In genomic region chr19:3186377-3186688, GRCh38 we compare ENCODE assay signal across 9 cellular contexts. TPM values are rescaled to one million over a fixed set of nuclear protein-coding genes. Genes with fewer than 3 reads are reported as not detected.
DNase-seq lines count a peak whose midpoint lies in the region; ATAC-seq and TF ChIP-seq lines count a peak whose summit lies in the region.
"Had no signal": no experiment of that assay in that cellular context is flagged by ENCODE, and none has a peak within 500 bp of the region (broad histone marks: within the 10 kb centered on the region; RNA-seq: fewer than 3 reads in every experiment).

No MANE protein-coding gene starts in this region.

- peaks cover 8% of the 10 kb centered on the region for H3K36me3 ChIP-seq in CD8-positive, alpha-beta T cell (ENCODE audit: insufficient read depth, low read length)
- H3K36me3 ChIP-seq in aorta (ENCODE audit: control insufficient read depth in 1 of 2, insufficient read depth in 2 of 2, low read length in 1 of 2): no peaks in the 10 kb centered on the region

- peak in 1 of 7 experiments; percentile 14 for DNase-seq in CD8-positive, alpha-beta T cell
- DNase-seq in astrocyte of the hippocampus (ENCODE audit: low read depth, low spot score) (peak; percentile 35), lung microvascular endothelial cell (ENCODE audit: low read depth in 2 of 2) (peak; percentile 20 to 24), aorta (peak in 1 of 2 donors; percentile 77), NCI-H345 (lab: John Stamatoyannopoulos, UW) (no peak)
- DNase-seq in effector CD8-positive, alpha-beta T cell (lab: John Stamatoyannopoulos, UW): no peak
- no peak for DNase-seq in stimulated activated CD4-positive, alpha-beta T cell treated with anti-CD3 and anti-CD28 coated beads, Interleukin-4, amount 100 ng/mL, for 1 hour

- H3K4me3 ChIP-seq in CD8-positive, alpha-beta T cell (ENCODE audit: low read depth, low read length): peak overlapping the region; percentile 76
- H3K4me3 ChIP-seq in aorta (ENCODE audit: low read length in 2 of 2): peak overlapping the region; percentile 52 to 56

- CTCF ChIA-PET in CD8-positive, alpha-beta T cell (lab: Charles Lee): no interaction called here

- no peaks in the 10 kb centered on the region for H3K9me3 ChIP-seq in CD8-positive, alpha-beta T cell (ENCODE audit: low read length)
- H3K9me3 ChIP-seq in aorta (ENCODE audit: control insufficient read depth, low read length): no peaks in the 10 kb centered on the region

- no peak for ATAC-seq in CD8-positive, alpha-beta T cell
- ATAC-seq in HG03432 (IDR thresholded peaks at IDR 0.05; ENCODE audit: unreplicated experiment): peak; percentile 15
- ATAC-seq in aorta (ENCODE audit: low FRiP score): no peak

- peaks cover 67% of the 10 kb centered on the region for H3K4me1 ChIP-seq in CD8-positive, alpha-beta T cell (ENCODE audit: insufficient read depth, low read length)
- H3K4me1 ChIP-seq in aorta (ENCODE audit: control insufficient read depth in 1 of 2, insufficient read depth in 2 of 2, low read length in 2 of 2): no peaks in the 10 kb centered on the region

- H3K4me3 Mint-ChIP-seq in CD8-positive, alpha-beta T cell: peak overlapping the region; percentile 85

- intact Hi-C loops in CD8-positive, alpha-beta T cell (cut with DNase I, micrococcal nuclease): loop anchor here (5.0 to 10.0 kb wide), 4 partner anchors 318 to 1802 kb away; partner anchors contain the start of genes DOHH (in 1 of the 2), FZR1 (in 1 of the 2), KLF16 (in 1 of the 2) and NDUFS7 (in 1 of the 2)
- intact Hi-C loops in aorta (cut with DNase I): no loop called here

- WGBS in aorta, 2 donors: 0 to 1% methylated on average over 14 to 17 of the region's 17 CpGs

- TF ChIP-seq CTCF in CD8-positive, alpha-beta T cell (IDR thresholded peaks at IDR 0.05): no peak

- no peaks in the 10 kb centered on the region for H3K9me3 Mint-ChIP-seq in CD8-positive, alpha-beta T cell

- peak overlapping the region; percentile 34 for H3K27ac ChIP-seq in CD8-positive, alpha-beta T cell (ENCODE audit: low read depth, low read length)
- H3K27ac ChIP-seq in aorta (ENCODE audit: low read depth in 1 of 2, low read length in 2 of 2): no peak overlapping the region

- H3K4me1 Mint-ChIP-seq in CD8-positive, alpha-beta T cell (ENCODE audit: low read depth): peaks cover 59% of the 10 kb centered on the region

- H3K27me3 Mint-ChIP-seq in CD8-positive, alpha-beta T cell (ENCODE audit: low read depth): no peaks in the 10 kb centered on the region

- H3K27ac Mint-ChIP-seq in CD8-positive, alpha-beta T cell: peak overlapping the region; percentile 81

- H3K27me3 ChIP-seq in CD8-positive, alpha-beta T cell (ENCODE audit: insufficient read depth, low read length): no peaks in the 10 kb centered on the region
- H3K27me3 ChIP-seq in aorta (ENCODE audit: control insufficient read depth in 1 of 2, insufficient read depth in 2 of 2, low read length in 1 of 2): no peaks in the 10 kb centered on the region

- POLR2A ChIA-PET in CD8-positive, alpha-beta T cell (lab: Charles Lee): interaction anchor here (1.0 to 2.5 kb wide), 4 partner anchors 10 to 151 kb away, joined by 3 to 8 read pairs (median 6); no protein-coding TSS in a partner anchor

- H3K36me3 Mint-ChIP-seq in CD8-positive, alpha-beta T cell: peaks cover 31% of the 10 kb centered on the region

RNA-seq across cellular contexts. Expression of gene NCLN, which starts 0.6 kb away (rescaled TPM):
- 10 to 100 TPM; 47.3 to 55.7 TPM for total RNA-seq in CD8-positive, alpha-beta T cell
- total RNA-seq in lung microvascular endothelial cell (26.2 and 31.2 TPM in 2 replicates), aorta (10 to 100 TPM; 26.1 to 29.6 TPM)
- 10 to 100 TPM; 14.7 to 47.0 TPM for polyA plus RNA-seq in aorta

RNA-seq across cellular contexts. Expression of gene S1PR4, which starts 7.8 kb away (rescaled TPM):
- total RNA-seq in CD8-positive, alpha-beta T cell: 10 to 100 TPM; 76.3 to 80.3 TPM
- total RNA-seq in lung microvascular endothelial cell: under 0.01 and 0.44 TPM in 2 replicates
- total RNA-seq in aorta: 1 to 10 TPM; 2.4 to 2.5 TPM
- under 1 TPM; 0.50 to 0.79 TPM for polyA plus RNA-seq in aorta

RNA-seq across cellular contexts. Expression of gene CELF5, which starts 38.1 kb away (rescaled TPM):
- under 1 TPM in 1 of 2 experiments, not detected in 1; 0.84 TPM for total RNA-seq in CD8-positive, alpha-beta T cell
- total RNA-seq in lung microvascular endothelial cell: not detected in 2 replicates
- total RNA-seq in aorta: not detected
- under 1 TPM in 1 of 2 donors, not detected in 1; 0.08 TPM for polyA plus RNA-seq in aorta
- total RNA-seq: HT1080 had no signal

RNA-seq across cellular contexts. Expression of gene GNA15, which starts 50.5 kb away (rescaled TPM):
- 1 to 10 TPM; 6.2 to 6.7 TPM for total RNA-seq in CD8-positive, alpha-beta T cell
- total RNA-seq in lung microvascular endothelial cell (under 0.01 TPM in 1 of 2 replicates, not detected in the other), aorta (10 to 100 TPM in 1 of 2 donors, 1 to 10 TPM in 1; 8.7 to 12.5 TPM)
- polyA plus RNA-seq in aorta: 1 to 10 TPM; 1.8 to 5.3 TPM

Comparison
In these comparisons a context has a peak if more than half of its experiments do, and no peak if none do; other contexts are left out.
1. DNase-seq: peak in astrocyte of the hippocampus (single experiment) and lung microvascular endothelial cell (2 of 2); none in effector CD8-positive, alpha-beta T cell (single experiment), NCI-H345 (single experiment) and stimulated activated CD4-positive, alpha-beta T cell treated with anti-CD3 and anti-CD28 coated beads, Interleukin-4, amount 100 ng/mL, for 1 hour (single experiment).
2. RNA of gene S1PR4, which starts 7.8 kb away (total RNA-seq): 76.3 to 80.3 TPM in CD8-positive, alpha-beta T cell; 2.4 to 2.5 TPM in aorta and under 0.01 to 0.44 TPM in lung microvascular endothelial cell; every median in the first group is over 10 times any median in the second.
3. intact Hi-C loops: an anchor here in CD8-positive, alpha-beta T cell (5.0 to 10.0 kb wide); none called in aorta.